Comparison of ENCODE assay signal across 18 cellular contexts in the genomic region with DNA sequence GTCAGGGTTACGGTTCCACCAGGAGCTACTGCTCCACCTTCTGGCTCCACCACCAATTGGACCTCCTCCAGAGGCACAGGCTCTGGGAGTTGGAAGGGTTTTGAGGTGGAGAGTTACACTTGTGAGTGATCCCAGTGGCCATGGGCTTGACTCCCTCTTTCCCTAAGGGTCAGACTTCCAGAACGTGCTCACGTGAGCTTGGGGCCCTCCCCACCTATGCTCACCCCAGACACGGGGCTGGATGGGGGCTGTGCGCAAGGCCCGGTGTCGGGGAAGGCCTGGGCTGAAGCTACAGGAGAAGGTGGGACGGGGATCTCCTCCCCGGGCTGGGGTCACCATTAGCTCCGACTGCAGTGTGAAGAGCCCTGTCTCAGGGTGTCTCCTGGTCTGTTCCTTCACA. TPM values are rescaled to one million over a fixed set of nuclear protein-coding genes. Genes with fewer than 3 reads are reported as not detected.
DNase-seq lines count a peak whose midpoint lies in the region; ATAC-seq, FAIRE-seq and TF ChIP-seq lines count a peak whose summit lies in the region.
"Had no signal": no experiment of that assay in that cellular context is flagged by ENCODE, and none has a peak within 500 bp of the region (broad histone marks: within the 10 kb centered on the region; RNA-seq: fewer than 3 reads in every experiment).

No MANE protein-coding gene starts in this region.

- H3K4me1 ChIP-seq in GM12878 (ENCODE audit: control insufficient read depth, insufficient read depth, low read length) = peaks cover 17% of the 10 kb centered on the region

- H3K27ac ChIP-seq in GM12878 (ENCODE audit: control insufficient read depth, insufficient read depth) = no peak overlapping the region
- H3K27ac ChIP-seq: HL-60 had no signal

- H3K36me3 Mint-ChIP-seq in stimulated activated naive CD8-positive, alpha-beta T cell treated with anti-CD3 and anti-CD28 coated beads, Interleukin-15, Interleukin-2, amounts not matched to agents 100 ng/mL and 50 ng/mL, for 24 hours (ENCODE audit: low read depth) = peaks cover 59% of the 10 kb centered on the region
- peaks cover 46% of the 10 kb centered on the region for H3K36me3 Mint-ChIP-seq in nephron progenitor cell (ENCODE audit: low read depth)

- H4K20me1 ChIP-seq in GM12878 (ENCODE audit: control insufficient read depth, insufficient read depth) = no peaks in the 10 kb centered on the region

- no peak for TF ChIP-seq EP300 in GM12878 (IDR thresholded peaks at IDR 0.05; ENCODE audit: borderline replicate concordance in 1 of 2, control insufficient read depth in 1 of 2, low read depth in 2 of 2, low read length in 2 of 2)

- RAD21 ChIA-PET in GM12878 (lab: Charles Lee; ENCODE audit: unreplicated experiment) = interaction anchor here (1.2 kb wide), 1 partner anchor 13 kb away, joined by 3 read pairs; no protein-coding TSS in a partner anchor

- peaks cover 17% of the 10 kb centered on the region for H3K79me2 ChIP-seq in GM12878 (ENCODE audit: control insufficient read depth, insufficient read depth, low read length)

- intact Hi-C loops in GM12878 (cut with micrococcal nuclease; ENCODE audit: unreplicated experiment) = no loop called here

- no peaks in the 10 kb centered on the region for H3K27me3 ChIP-seq in GM12878 (replicated peaks in 1 of 2; ENCODE audit: control insufficient read depth in 2 of 2, insufficient read depth in 2 of 2, low read length in 1 of 2)

- POLR2A ChIA-PET in GM12878 (lab: Charles Lee) = no interaction called here

- no peak overlapping the region for H2AFZ ChIP-seq in GM12878 (ENCODE audit: control insufficient read depth, low read depth, low read length)

- SMC1A ChIA-PET in GM12878 (lab: Charles Lee; ENCODE audit: uncharacterized antibody, unreplicated experiment) = interaction anchor here (1.5 kb wide), 1 partner anchor 13 kb away, joined by 3 read pairs; no protein-coding TSS in a partner anchor

- peaks cover 70% of the 10 kb centered on the region for H3K4me1 Mint-ChIP-seq in stimulated activated naive CD8-positive, alpha-beta T cell treated with anti-CD3 and anti-CD28 coated beads, Interleukin-15, Interleukin-2, amounts not matched to agents 100 ng/mL and 50 ng/mL, for 24 hours (ENCODE audit: low read depth)
- H3K4me1 Mint-ChIP-seq in stimulated activated naive CD8-positive, alpha-beta T cell treated with anti-CD3 and anti-CD28 coated beads, Interleukin-15, amount 100 ng/mL, for 72 hours = peaks cover 75% of the 10 kb centered on the region
- H3K4me1 Mint-ChIP-seq in nephron progenitor cell = peaks cover 61% of the 10 kb centered on the region

- TF ChIP-seq RAD21 in GM12878 (IDR thresholded peaks at IDR 0.05; ENCODE audit: insufficient read depth, low read depth, low read length) = no peak

- no peak overlapping the region for H3K4me2 ChIP-seq in GM12878 (ENCODE audit: control insufficient read depth, insufficient read depth)
- H3K4me2 ChIP-seq: SK-N-SH had no signal

- H3K4me3 Mint-ChIP-seq in stimulated activated naive CD8-positive, alpha-beta T cell treated with anti-CD3 and anti-CD28 coated beads, Interleukin-15, Interleukin-2, amounts not matched to agents 100 ng/mL and 50 ng/mL, for 24 hours = no peak overlapping the region
- H3K4me3 Mint-ChIP-seq in stimulated activated naive CD8-positive, alpha-beta T cell treated with anti-CD3 and anti-CD28 coated beads, Interleukin-15, amount 100 ng/mL, for 72 hours = no peak overlapping the region
- H3K4me3 Mint-ChIP-seq in nephron progenitor cell = no peak overlapping the region
- H3K4me3 Mint-ChIP-seq: nephron had no signal

- TF ChIP-seq CTCF in GM12878 (IDR thresholded peaks at IDR 0.05 in 2 of 3, conservative IDR thresholded peaks at IDR 0.05 in 1 of 3; ENCODE audit: control insufficient read depth in 2 of 3, extremely low read depth in 1 of 3, insufficient read depth in 1 of 3, low read depth in 3 of 3, low read length in 3 of 3) (no peak), nephron progenitor cell (IDR thresholded peaks at IDR 0.05) (no peak)

- H3K27me3 Mint-ChIP-seq in stimulated activated naive CD8-positive, alpha-beta T cell treated with anti-CD3 and anti-CD28 coated beads, Interleukin-15, Interleukin-2, amounts not matched to agents 100 ng/mL and 50 ng/mL, for 24 hours = no peaks in the 10 kb centered on the region
- no peaks in the 10 kb centered on the region for H3K27me3 Mint-ChIP-seq in stimulated activated naive CD8-positive, alpha-beta T cell treated with anti-CD3 and anti-CD28 coated beads, Interleukin-15, amount 100 ng/mL, for 72 hours
- H3K27me3 Mint-ChIP-seq in nephron progenitor cell (ENCODE audit: low read depth, poor library complexity) = no peaks in the 10 kb centered on the region

- no peaks in the 10 kb centered on the region for H3K9me3 Mint-ChIP-seq in stimulated activated naive CD8-positive, alpha-beta T cell treated with anti-CD3 and anti-CD28 coated beads, Interleukin-15, Interleukin-2, amounts not matched to agents 100 ng/mL and 50 ng/mL, for 24 hours
- no peaks in the 10 kb centered on the region for H3K9me3 Mint-ChIP-seq in stimulated activated naive CD8-positive, alpha-beta T cell treated with anti-CD3 and anti-CD28 coated beads, Interleukin-15, amount 100 ng/mL, for 72 hours
- H3K9me3 Mint-ChIP-seq in nephron progenitor cell = no peaks in the 10 kb centered on the region
- H3K9me3 Mint-ChIP-seq: nephron had no signal

- ATAC-seq in stimulated activated naive CD8-positive, alpha-beta T cell treated with anti-CD3 and anti-CD28 coated beads, Interleukin-15, amount 100 ng/mL, for 72 hours = no peak
- no peak for ATAC-seq in GM12878
- ATAC-seq in HG03457 (IDR thresholded peaks at IDR 0.05; ENCODE audit: unreplicated experiment) = no peak
- ATAC-seq: esophagus mucosa, left lobe of liver, sciatic nerve had no signal

- DNase-seq in stimulated activated naive CD8-positive, alpha-beta T cell treated with anti-CD3 and anti-CD28 coated beads, Interleukin-15, amount 100 ng/mL, for 72 hours = no peak
- DNase-seq in GM12878 (ENCODE audit: low read depth, low spot score) (no peak), nephron progenitor cell (no peak), hypothalamus (lab: John Stamatoyannopoulos, UW) (no peak), G401 (ENCODE audit: low spot score) (no peak), HCEC 1CT (no peak)
- DNase-seq: activated CD8-positive, alpha-beta memory T cell treated with anti-CD3 and anti-CD28 coated beads, Interleukin-2, amount 50 U/mL, for 48 hours; hippocampal formation; NCI-H1436 treated with DMSO at 0.1 percent for 48 hours; SK-N-SH had no signal

- peaks cover 4 to 8% of the 10 kb centered on the region in 2 experiments; a peak in 3 of 4 replicates for H3K36me3 ChIP-seq in GM12878 (ENCODE audit: control insufficient read depth in 2 of 2, insufficient read depth in 2 of 2, low read length in 1 of 2)

- no peak overlapping the region for H3K4me3 ChIP-seq in GM12878

- H3K27ac Mint-ChIP-seq in stimulated activated naive CD8-positive, alpha-beta T cell treated with anti-CD3 and anti-CD28 coated beads, Interleukin-15, Interleukin-2, amounts not matched to agents 100 ng/mL and 50 ng/mL, for 24 hours = peak overlapping the region; percentile 51
- H3K27ac Mint-ChIP-seq in stimulated activated naive CD8-positive, alpha-beta T cell treated with anti-CD3 and anti-CD28 coated beads, Interleukin-15, amount 100 ng/mL, for 72 hours = peak overlapping the region in 1 of 2 donors; percentile 23
- peak overlapping the region; percentile 80 for H3K27ac Mint-ChIP-seq in nephron progenitor cell

- no peak overlapping the region for H3K9ac ChIP-seq in GM12878 (ENCODE audit: control insufficient read depth, insufficient read depth, low read length)
- H3K9ac ChIP-seq: SK-N-SH had no signal

- no TSS peak for BruUV-seq in GM12878 (replicated peaks; lab: Mats Ljungman, UMichigan)

- CTCF ChIA-PET in GM12878 (lab: Yijun Ruan, JAX) = interaction anchor here (1.0 kb wide), 1 partner anchor 13 kb away, joined by 4 read pairs; no protein-coding TSS in a partner anchor

- in situ Hi-C loops in GM12878 (cut with MboI) (no loop called here), G401 (cut with HindIII; ENCODE audit: low sequenced_read_pairs) (loop anchor here (5.0 kb wide), 1 partner anchor 55 kb away; the partner anchor contains the start of gene ATF6B)

- TF ChIP-seq POLR2A in GM12878 (IDR thresholded peaks at IDR 0.05; ENCODE audit: low read depth, low read length) = peak; percentile 31; the same call in 1 of the 2 replicates

- no peaks in the 10 kb centered on the region for H3K9me3 ChIP-seq in GM12878 (replicated peaks; ENCODE audit: control insufficient read depth, insufficient read depth, low read length)
- H3K9me3 ChIP-seq: SK-N-SH had no signal

- WGBS in GM12878 (ENCODE audit: insufficient coverage, insufficient replicate concordance, low lambda C conversion rate, missing lambda C conversion rate) = 93% methylated on average over 10 of the region's 10 CpGs

- FAIRE-seq in GM12878 (lab: Jason Lieb, UNC) = no peak
- FAIRE-seq: colon had no signal

RNA-seq across cellular contexts. Expression of gene AGER, which starts 1.4 kb away (rescaled TPM):
- total RNA-seq in GM12878 (2013; cell fraction: nucleolus; rRNA removed) = 4.1 and 5.9 TPM in 2 replicates
- total RNA-seq in GM12878 (2014; rRNA removed) (2.9 and 3.7 TPM in 2 replicates), GM12878 (2014; rRNA removed; fragmentation: Illumina TruSeq; extraction: Trizol) (3.1 and 3.8 TPM in 2 replicates), GM12878 (2021) (15.4 and 15.7 TPM in 2 replicates)
- 6.5 TPM for polyA plus RNA-seq in GM12878 (2011; ENCODE audit: low read depth)
- polyA plus RNA-seq in GM12878 (2011; rRNA removed) (8.7 and 9.1 TPM in 2 replicates), GM12878 (2014; fragmentation: Illumina TruSeq; extraction: Trizol) (6.1 and 9.6 TPM in 2 replicates), GM12878 (2014; fragmentation: Nextera tagmentation; extraction: Ambion mirVana) (1 to 10 TPM; 1.1 to 3.9 TPM), GM12878 (2014; rRNA removed) (14.5 and 18.2 TPM in 2 replicates), GM12878 (2016; fragmentation: Nextera tagmentation; extraction: Ambion mirVana) (1 to 10 TPM; 2.2 to 3.0 TPM)
- 6.3 and 8.2 TPM in 2 replicates for polyA plus RNA-seq in GM12878 (2011; cell fraction: cytosol; rRNA removed)
- 129 and 144 TPM in 2 replicates for polyA plus RNA-seq in GM12878 (2011; cell fraction: nucleus; rRNA removed)
- polyA plus RNA-seq in GM12878 (2012) = 14.9 and 23.7 TPM in 2 replicates
- 1.0 and 4.2 TPM in 2 replicates for polyA minus RNA-seq in GM12878 (2011; rRNA and poly(A)+ RNA removed)
- polyA minus RNA-seq in GM12878 (2011; cell fraction: cytosol; rRNA and poly(A)+ RNA removed) = 1.9 TPM in 1 of 2 replicates, not detected in the other
- 7.3 and 12.3 TPM in 2 replicates for polyA minus RNA-seq in GM12878 (2011; cell fraction: nucleus; rRNA and poly(A)+ RNA removed)
- 3.8 and 17.4 TPM in 2 replicates for total RNA-seq in G401 (2014; rRNA removed; shearing (Covaris generic))

RNA-seq across cellular contexts. Expression of gene RNF5, which starts 4.4 kb away (rescaled TPM):
- 10.6 and 11.0 TPM in 2 replicates for total RNA-seq in GM12878 (2013; cell fraction: nucleolus; rRNA removed)
- 51.6 and 61.4 TPM in 2 replicates for total RNA-seq in GM12878 (2014; rRNA removed)
- 42.2 and 42.4 TPM in 2 replicates for total RNA-seq in GM12878 (2014; rRNA removed; fragmentation: Illumina TruSeq; extraction: Trizol)
- 51.6 and 52.1 TPM in 2 replicates for total RNA-seq in GM12878 (2021)
- polyA plus RNA-seq in GM12878 (2011; ENCODE audit: low read depth) = 40.6 TPM
- polyA plus RNA-seq in GM12878 (2011; rRNA removed) = 75.2 and 75.6 TPM in 2 replicates
- 79.5 and 101 TPM in 2 replicates for polyA plus RNA-seq in GM12878 (2011; cell fraction: cytosol; rRNA removed)
- 32.7 and 35.4 TPM in 2 replicates for polyA plus RNA-seq in GM12878 (2011; cell fraction: nucleus; rRNA removed)
- polyA plus RNA-seq in GM12878 (2012) = 79.1 and 158 TPM in 2 replicates
- 74.1 and 82.8 TPM in 2 replicates for polyA plus RNA-seq in GM12878 (2014; fragmentation: Illumina TruSeq; extraction: Trizol)
- polyA plus RNA-seq in GM12878 (2014; fragmentation: Nextera tagmentation; extraction: Ambion mirVana) = 10 to 100 TPM; 31.4 to 42.0 TPM
- 72.6 and 74.1 TPM in 2 replicates for polyA plus RNA-seq in GM12878 (2014; rRNA removed)
- 100 to 1,000 TPM; 105 to 114 TPM for polyA plus RNA-seq in GM12878 (2016; fragmentation: Nextera tagmentation; extraction: Ambion mirVana)
- 20.0 and 32.1 TPM in 2 replicates for polyA minus RNA-seq in GM12878 (2011; rRNA and poly(A)+ RNA removed)
- 12.3 and 12.8 TPM in 2 replicates for polyA minus RNA-seq in GM12878 (2011; cell fraction: cytosol; rRNA and poly(A)+ RNA removed)
- polyA minus RNA-seq in GM12878 (2011; cell fraction: nucleus; rRNA and poly(A)+ RNA removed) = 7.6 and 8.6 TPM in 2 replicates
- total RNA-seq in G401 (2014; rRNA removed; shearing (Covaris generic)) = 122 and 128 TPM in 2 replicates

RNA-seq across cellular contexts. Expression of gene AGPAT1, which starts 6.7 kb away (rescaled TPM):
- total RNA-seq in GM12878 (2013; cell fraction: nucleolus; rRNA removed) = 7.0 and 10.2 TPM in 2 replicates
- total RNA-seq in GM12878 (2014; rRNA removed) (31.5 and 36.2 TPM in 2 replicates), GM12878 (2014; rRNA removed; fragmentation: Illumina TruSeq; extraction: Trizol) (14.0 and 15.7 TPM in 2 replicates), GM12878 (2021) (31.5 and 34.7 TPM in 2 replicates)
- 16.7 TPM for polyA plus RNA-seq in GM12878 (2011; ENCODE audit: low read depth)
- polyA plus RNA-seq in GM12878 (2011; rRNA removed) (10.5 and 26.8 TPM in 2 replicates), GM12878 (2014; fragmentation: Illumina TruSeq; extraction: Trizol) (33.3 and 39.5 TPM in 2 replicates), GM12878 (2014; fragmentation: Nextera tagmentation; extraction: Ambion mirVana) (10 to 100 TPM; 13.9 to 15.3 TPM), GM12878 (2014; rRNA removed) (29.2 and 32.0 TPM in 2 replicates), GM12878 (2016; fragmentation: Nextera tagmentation; extraction: Ambion mirVana) (10 to 100 TPM; 18.1 to 22.5 TPM)
- 51.9 and 54.0 TPM in 2 replicates for polyA plus RNA-seq in GM12878 (2011; cell fraction: cytosol; rRNA removed)
- polyA plus RNA-seq in GM12878 (2011; cell fraction: nucleus; rRNA removed) = 27.4 and 30.3 TPM in 2 replicates
- polyA plus RNA-seq in GM12878 (2012) = 29.8 and 32.6 TPM in 2 replicates
- 34.8 and 50.3 TPM in 2 replicates for polyA minus RNA-seq in GM12878 (2011; rRNA and poly(A)+ RNA removed)
- 17.4 and 18.2 TPM in 2 replicates for polyA minus RNA-seq in GM12878 (2011; cell fraction: cytosol; rRNA and poly(A)+ RNA removed)
- 6.6 and 11.3 TPM in 2 replicates for polyA minus RNA-seq in GM12878 (2011; cell fraction: nucleus; rRNA and poly(A)+ RNA removed)
- 75.4 and 80.4 TPM in 2 replicates for total RNA-seq in G401 (2014; rRNA removed; shearing (Covaris generic))

RNA-seq across cellular contexts. Expression of gene PBX2, which starts 7.4 kb away (rescaled TPM):
- 67.7 and 72.9 TPM in 2 replicates for total RNA-seq in GM12878 (2013; cell fraction: nucleolus; rRNA removed)
- total RNA-seq in GM12878 (2014; rRNA removed) (19.3 and 20.8 TPM in 2 replicates), GM12878 (2014; rRNA removed; fragmentation: Illumina TruSeq; extraction: Trizol) (20.3 and 21.8 TPM in 2 replicates), GM12878 (2021) (59.6 and 66.5 TPM in 2 replicates)
- 27.4 TPM for polyA plus RNA-seq in GM12878 (2011; ENCODE audit: low read depth)
- polyA plus RNA-seq in GM12878 (2011; rRNA removed) (35.7 and 48.8 TPM in 2 replicates), GM12878 (2014; fragmentation: Illumina TruSeq; extraction: Trizol) (50.7 and 50.9 TPM in 2 replicates), GM12878 (2014; fragmentation: Nextera tagmentation; extraction: Ambion mirVana) (1 to 10 TPM in 1 of 2 experiments, under 1 TPM in 1; 0.84 to 1.2 TPM), GM12878 (2014; rRNA removed) (58.0 and 73.3 TPM in 2 replicates), GM12878 (2016; fragmentation: Nextera tagmentation; extraction: Ambion mirVana) (1 to 10 TPM; 2.7 to 3.7 TPM)
- 45.8 and 53.2 TPM in 2 replicates for polyA plus RNA-seq in GM12878 (2011; cell fraction: cytosol; rRNA removed)
- 222 and 225 TPM in 2 replicates for polyA plus RNA-seq in GM12878 (2011; cell fraction: nucleus; rRNA removed)
- 55.9 and 61.7 TPM in 2 replicates for polyA plus RNA-seq in GM12878 (2012)
- 34.2 and 47.6 TPM in 2 replicates for polyA minus RNA-seq in GM12878 (2011; rRNA and poly(A)+ RNA removed)
- polyA minus RNA-seq in GM12878 (2011; cell fraction: cytosol; rRNA and poly(A)+ RNA removed) = 16.5 and 16.6 TPM in 2 replicates
- 38.8 and 73.5 TPM in 2 replicates for polyA minus RNA-seq in GM12878 (2011; cell fraction: nucleus; rRNA and poly(A)+ RNA removed)
- 109 and 123 TPM in 2 replicates for total RNA-seq in G401 (2014; rRNA removed; shearing (Covaris generic))

RNA-seq across cellular contexts. Expression of gene GPSM3, which starts 9.8 kb away (rescaled TPM):
- total RNA-seq in GM12878 (2013; cell fraction: nucleolus; rRNA removed) = 21.0 and 22.1 TPM in 2 replicates
- total RNA-seq in GM12878 (2014; rRNA removed) (117 and 133 TPM in 2 replicates), GM12878 (2014; rRNA removed; fragmentation: Illumina TruSeq; extraction: Trizol) (63.7 and 71.6 TPM in 2 replicates), GM12878 (2021) (131 TPM in 2 replicates)
- polyA plus RNA-seq in GM12878 (2011; ENCODE audit: low read depth) = 120 TPM
- polyA plus RNA-seq in GM12878 (2011; rRNA removed) (65.3 and 131 TPM in 2 replicates), GM12878 (2014; fragmentation: Illumina TruSeq; extraction: Trizol) (60.2 and 104 TPM in 2 replicates), GM12878 (2014; fragmentation: Nextera tagmentation; extraction: Ambion mirVana) (10 to 100 TPM; 22.0 to 61.9 TPM), GM12878 (2014; rRNA removed) (112 and 144 TPM in 2 replicates), GM12878 (2016; fragmentation: Nextera tagmentation; extraction: Ambion mirVana) (100 to 1,000 TPM; 114 to 137 TPM)
- polyA plus RNA-seq in GM12878 (2011; cell fraction: cytosol; rRNA removed) = 140 and 143 TPM in 2 replicates
- polyA plus RNA-seq in GM12878 (2011; cell fraction: nucleus; rRNA removed) = 108 and 123 TPM in 2 replicates
- polyA plus RNA-seq in GM12878 (2012) = 181 and 192 TPM in 2 replicates
- 41.2 and 68.6 TPM in 2 replicates for polyA minus RNA-seq in GM12878 (2011; rRNA and poly(A)+ RNA removed)
- 38.2 and 43.9 TPM in 2 replicates for polyA minus RNA-seq in GM12878 (2011; cell fraction: cytosol; rRNA and poly(A)+ RNA removed)
- polyA minus RNA-seq in GM12878 (2011; cell fraction: nucleus; rRNA and poly(A)+ RNA removed) = 14.0 and 23.9 TPM in 2 replicates
- 3.4 and 7.9 TPM in 2 replicates for total RNA-seq in G401 (2014; rRNA removed; shearing (Covaris generic))
